8 cellular contexts compared by ENCODE assay signal in the genomic region with DNA sequence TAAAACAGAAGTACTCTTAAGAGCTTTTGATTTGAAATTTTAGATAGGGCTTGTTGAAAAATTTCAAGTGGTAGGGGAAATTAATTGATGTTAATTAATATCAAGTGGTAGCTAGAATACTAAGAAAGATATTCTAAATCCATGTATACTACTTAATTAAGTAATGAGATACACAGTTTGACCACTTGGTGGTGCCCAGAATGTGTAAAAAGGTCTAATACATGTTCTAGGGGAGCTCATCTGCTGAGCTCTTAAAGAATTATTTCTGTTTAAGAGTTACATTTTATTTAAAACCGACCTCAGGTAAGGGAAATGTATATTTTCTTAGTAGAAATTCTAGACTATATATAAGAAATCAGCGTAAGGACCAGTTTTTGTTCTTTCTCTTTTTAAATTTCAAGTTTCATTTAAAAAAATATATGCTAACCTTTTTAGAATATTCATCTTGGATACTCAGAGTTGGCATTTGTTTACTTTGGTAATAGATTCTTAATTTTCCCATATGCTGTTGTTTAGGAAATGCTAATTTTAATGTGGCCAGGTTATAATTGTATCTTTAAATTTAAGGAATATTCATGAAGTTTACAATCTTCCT.
DNase-seq lines count a peak whose midpoint lies in the region; ATAC-seq and TF ChIP-seq lines count a peak whose summit lies in the region.

No MANE protein-coding gene starts in this region.

- no peaks in the 10 kb centered on the region for H3K27me3 Mint-ChIP-seq in naive B cell

- POLR2A ChIA-PET in BJ (lab: Charles Lee) = no interaction called here

- H3K4me1 Mint-ChIP-seq in naive B cell = peaks cover 0 to 18% (median 2%) of the 10 kb centered on the region in 3 donors

- ATAC-seq in HG02981 (IDR thresholded peaks at IDR 0.05; ENCODE audit: unreplicated experiment) (peak; percentile 89), naive B cell (ENCODE audit: low read depth in 2 of 2) (peak; percentile 76)

- no peak overlapping the region for H3K4me2 ChIP-seq in OCI-LY1 (ENCODE audit: low read length)

- H3K36me3 ChIP-seq in BJ (ENCODE audit: control insufficient read depth, insufficient read depth, low read length) = no peaks in the 10 kb centered on the region
- peaks cover 91% of the 10 kb centered on the region for H3K36me3 ChIP-seq in OCI-LY1 (ENCODE audit: insufficient read depth, low read length)

- H3K9ac ChIP-seq in OCI-LY1 (ENCODE audit: low read length) = no peak overlapping the region

- no peak overlapping the region for H2AFZ ChIP-seq in OCI-LY1 (ENCODE audit: low read length)

- no peak overlapping the region for H3K4me3 Mint-ChIP-seq in naive B cell

- H3K9me3 ChIP-seq in OCI-LY1 (ENCODE audit: low read length) = no peaks in the 10 kb centered on the region

- DNase-seq in BJ (ENCODE audit: low read depth) = no peak
- DNase-seq in GM03348 (ENCODE audit: low spot score) = peak; percentile 27
- peak; percentile 58 for DNase-seq in dedifferentiated amniotic fluid mesenchymal stem cell (ENCODE audit: extremely low spot score)
- DNase-seq in naive B cell = peak; percentile 24
- DNase-seq in epidermal melanocyte (ENCODE audit: insufficient read length, low spot score) = no peak
- no peak for DNase-seq in activated CD8-positive, alpha-beta memory T cell treated with anti-CD3 and anti-CD28 coated beads, Interleukin-2, amount 50 U/mL, for 4 hours

- no peaks in the 10 kb centered on the region for H3F3A ChIP-seq in OCI-LY1 (ENCODE audit: insufficient read depth, low read length)

- H3K4me3 ChIP-seq in BJ (ENCODE audit: low read depth, low read length) (no peak overlapping the region), OCI-LY1 (ENCODE audit: low read depth, low read length, poor library complexity, severe bottlenecking) (no peak overlapping the region)

- H3K79me2 ChIP-seq in OCI-LY1 (ENCODE audit: insufficient read depth, low read length) = no peaks in the 10 kb centered on the region

- CTCF ChIA-PET in BJ (lab: Yijun Ruan, JAX) = interaction anchor here (0.6 to 2.3 kb wide), 20 partner anchors 9 to 369 kb away, joined by 3 to 15 read pairs (median 4); partner anchors contain the start of gene LIX1

- peak; percentile 49 for TF ChIP-seq CTCF in BJ (IDR thresholded peaks at IDR 0.05; ENCODE audit: insufficient read depth, low read depth, low read length)
- TF ChIP-seq CTCF in OCI-LY1 (IDR thresholded peaks at IDR 0.05; ENCODE audit: low read length) = peak; percentile 60

- no peaks in the 10 kb centered on the region for H4K20me1 ChIP-seq in OCI-LY1 (ENCODE audit: insufficient read depth, low read length)

- no peaks in the 10 kb centered on the region for H3K4me1 ChIP-seq in OCI-LY1 (ENCODE audit: insufficient read depth, low read length, severe bottlenecking)

- H3K9me2 ChIP-seq in OCI-LY1 (ENCODE audit: low read depth, low read length) = no peaks in the 10 kb centered on the region

- no peak overlapping the region for H3K27ac ChIP-seq in OCI-LY1 (ENCODE audit: low read depth, low read length, poor library complexity, severe bottlenecking)

- H3K27me3 ChIP-seq in BJ (ENCODE audit: control insufficient read depth, insufficient read depth, low read length) (no peaks in the 10 kb centered on the region), OCI-LY1 (ENCODE audit: insufficient read depth, low read length) (no peaks in the 10 kb centered on the region)

- peaks cover 21 to 22% of the 10 kb centered on the region in 2 donors for H3K36me3 Mint-ChIP-seq in naive B cell

- peak overlapping the region in 1 of 6 donors; percentile 40 for H3K27ac Mint-ChIP-seq in naive B cell

- H3K9me3 Mint-ChIP-seq in naive B cell = no peaks in the 10 kb centered on the region

Comparison
In these comparisons a context has a peak if more than half of its experiments do, and no peak if none do; other contexts are left out.
1. DNase-seq: peak in GM03348 (single experiment), dedifferentiated amniotic fluid mesenchymal stem cell (single experiment) and naive B cell (single experiment); none in BJ (single experiment), epidermal melanocyte (single experiment) and activated CD8-positive, alpha-beta memory T cell treated with anti-CD3 and anti-CD28 coated beads, Interleukin-2, amount 50 U/mL, for 4 hours (single experiment).